8 cellular contexts compared by ENCODE assay signal in the genomic region with DNA sequence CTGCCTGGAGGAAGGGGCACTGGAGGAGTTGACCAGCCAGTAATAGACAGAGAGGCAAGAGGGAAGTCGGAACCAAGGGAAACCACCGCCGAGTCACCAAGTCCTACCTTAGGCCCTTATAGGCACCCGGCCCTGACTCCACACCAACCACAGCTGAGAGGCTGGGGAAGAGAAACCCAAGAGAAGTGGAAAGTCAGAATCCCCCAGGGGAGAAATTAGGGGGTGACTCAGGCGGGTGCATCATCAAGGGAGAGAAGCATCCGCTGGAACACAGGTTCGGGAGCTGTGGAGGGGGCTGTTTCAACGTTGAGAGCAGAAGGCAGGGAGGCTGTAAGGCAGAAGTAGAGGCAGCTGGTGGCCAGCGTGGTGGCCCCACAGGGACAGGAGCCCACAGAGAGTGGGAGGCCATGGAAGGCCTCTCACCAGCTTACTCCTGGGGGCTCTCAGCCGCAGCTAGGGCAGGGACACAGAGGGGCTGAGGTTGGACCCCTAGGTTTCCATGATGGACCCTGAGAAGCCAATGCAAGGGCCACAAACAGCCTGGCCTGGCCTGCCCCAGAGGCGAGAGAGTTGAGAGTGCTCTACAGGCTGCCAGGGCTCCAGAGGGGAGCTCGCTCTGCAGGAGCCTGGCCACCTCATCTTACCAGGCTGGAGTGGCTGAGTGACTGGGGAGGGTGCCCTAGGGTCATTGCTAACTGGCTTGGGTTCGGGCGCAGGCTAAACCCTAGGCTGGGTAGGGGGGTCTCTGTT. TPM values are rescaled to one million over a fixed set of nuclear protein-coding genes. Genes with fewer than 3 reads are reported as not detected.
DNase-seq lines count a peak whose midpoint lies in the region; ATAC-seq and TF ChIP-seq lines count a peak whose summit lies in the region.

No MANE protein-coding gene starts in this region.

- H3K27ac ChIP-seq in left lung, result peak overlapping the region; percentile 86 to 89
- H3K27ac ChIP-seq in urinary bladder (ENCODE audit: low read depth), result peak overlapping the region; percentile 79

- H3K36me3 Mint-ChIP-seq in activated naive CD4-positive, alpha-beta T cell treated with anti-CD3 and anti-CD28 coated beads for 36 hours (ENCODE audit: low read depth), result peaks cover 6% of the 10 kb centered on the region

- WGBS in urinary bladder, result 84% methylated on average over 14 of the region's 14 CpGs

- ATAC-seq in GM18517 (IDR thresholded peaks at IDR 0.05; ENCODE audit: unreplicated experiment), result peak; percentile 46
- ATAC-seq in HG03135 (IDR thresholded peaks at IDR 0.05; ENCODE audit: unreplicated experiment), result peak; percentile 59
- ATAC-seq in left lung, result peak; percentile 37

- intact Hi-C loops in activated naive CD4-positive, alpha-beta T cell treated with anti-CD3 and anti-CD28 coated beads for 36 hours (cut with micrococcal nuclease), result loop anchor here (2.0 kb wide), 1 partner anchor 35 kb away; a partner anchor contains a TSS
- intact Hi-C loops in left lung (cut with DNase I), result no loop called here

- H3K27me3 Mint-ChIP-seq in activated naive CD4-positive, alpha-beta T cell treated with anti-CD3 and anti-CD28 coated beads for 36 hours (ENCODE audit: low read depth), result peaks cover 5% of the 10 kb centered on the region

- H3K4me3 ChIP-seq in left lung (peak overlapping the region in 1 of 2 donors; percentile 99), urinary bladder (ENCODE audit: low read depth, low read length) (no peak overlapping the region)

- H3K27ac Mint-ChIP-seq in activated naive CD4-positive, alpha-beta T cell treated with anti-CD3 and anti-CD28 coated beads for 36 hours, result peak overlapping the region; percentile 26

- H3K4me1 ChIP-seq in left lung, result peaks cover 19 to 60% of the 10 kb centered on the region in 2 donors
- H3K4me1 ChIP-seq in urinary bladder (ENCODE audit: insufficient read depth), result peaks cover 8% of the 10 kb centered on the region

- H3K4me1 Mint-ChIP-seq in activated naive CD4-positive, alpha-beta T cell treated with anti-CD3 and anti-CD28 coated beads for 36 hours (ENCODE audit: low read depth), result peaks cover 34% of the 10 kb centered on the region

- H3K9me3 ChIP-seq in left lung, result no peaks in the 10 kb centered on the region

- H3K27me3 ChIP-seq in left lung, result peaks cover 5 to 22% of the 10 kb centered on the region in 2 donors

- peak overlapping the region; percentile 97 for H3K4me3 Mint-ChIP-seq in activated naive CD4-positive, alpha-beta T cell treated with anti-CD3 and anti-CD28 coated beads for 36 hours

- CTCF ChIA-PET in activated naive CD4-positive, alpha-beta T cell treated with anti-CD3 and anti-CD28 coated beads for 36 hours (lab: Charles Lee), result interaction anchor here (0.7 to 2.9 kb wide), 2 partner anchors 9 to 19 kb away, joined by 3 to 13 read pairs; no protein-coding TSS in a partner anchor

- DNase-seq in ACHN, result peak; percentile 46
- DNase-seq in activated naive CD4-positive, alpha-beta T cell treated with anti-CD3 and anti-CD28 coated beads for 36 hours, result peak; percentile 46
- no peak for DNase-seq in left lung
- no peak for DNase-seq in NCI-H345 treated with DMSO at 0.1 percent for 48 hours (lab: John Stamatoyannopoulos, UW; ENCODE audit: unreplicated experiment)
- no peak for DNase-seq in D341Med (ENCODE audit: low spot score)

- in situ Hi-C loops in ACHN (cut with HindIII; ENCODE audit: low pct_ligation_motif_present, low pct_unique_long_range_greater_than_20kb, low sequenced_read_pairs), result no loop called here

- peaks cover 0 to 19% of the 10 kb centered on the region in 2 donors for H3K36me3 ChIP-seq in left lung
- H3K36me3 ChIP-seq in urinary bladder (ENCODE audit: insufficient read depth), result no peaks in the 10 kb centered on the region

- TF ChIP-seq CTCF in left lung (IDR thresholded peaks at IDR 0.05), result no peak

- H3K9me3 Mint-ChIP-seq in activated naive CD4-positive, alpha-beta T cell treated with anti-CD3 and anti-CD28 coated beads for 36 hours, result no peaks in the 10 kb centered on the region

RNA-seq across cellular contexts. Expression of a gene that starts 1.4 kb away (rescaled TPM):
- total RNA-seq in activated naive CD4-positive, alpha-beta T cell treated with anti-CD3 and anti-CD28 coated beads for 36 hours, result 1 to 10 TPM; 6.6 to 6.7 TPM
- total RNA-seq in left lung, result 10 to 100 TPM in 1 of 2 donors, 1 to 10 TPM in 1; 8.6 to 12.6 TPM
- total RNA-seq in urinary bladder, result 5.7 TPM
- 35.0 TPM for polyA plus RNA-seq in urinary bladder

RNA-seq across cellular contexts. Expression of a gene that starts 5.0 kb away (rescaled TPM):
- total RNA-seq in activated naive CD4-positive, alpha-beta T cell treated with anti-CD3 and anti-CD28 coated beads for 36 hours, result 1 to 10 TPM; 3.8 to 4.9 TPM
- total RNA-seq in left lung (100 to 1,000 TPM; 129 to 272 TPM), urinary bladder (121 TPM)
- polyA plus RNA-seq in urinary bladder, result 1,521 TPM

RNA-seq across cellular contexts. Expression of a gene that starts 34.9 kb away (rescaled TPM):
- 10 to 100 TPM; 15.5 to 16.6 TPM for total RNA-seq in activated naive CD4-positive, alpha-beta T cell treated with anti-CD3 and anti-CD28 coated beads for 36 hours
- total RNA-seq in left lung (10 to 100 TPM; 22.7 to 26.3 TPM), urinary bladder (29.8 TPM)
- polyA plus RNA-seq in urinary bladder, result 18.1 TPM

RNA-seq across cellular contexts. Expression of a gene that starts 35.2 kb away (rescaled TPM):
- 10 to 100 TPM; 36.8 to 48.4 TPM for total RNA-seq in activated naive CD4-positive, alpha-beta T cell treated with anti-CD3 and anti-CD28 coated beads for 36 hours
- total RNA-seq in left lung (10 to 100 TPM; 35.1 to 35.6 TPM), urinary bladder (37.0 TPM)
- polyA plus RNA-seq in urinary bladder, result 52.4 TPM

Comparison
In these comparisons a context has a peak if more than half of its experiments do, and no peak if none do; other contexts are left out.
1. DNase-seq: peak in ACHN (single experiment) and activated naive CD4-positive, alpha-beta T cell treated with anti-CD3 and anti-CD28 coated beads for 36 hours (single experiment); none in left lung (0 of 2), NCI-H345 treated with DMSO at 0.1 percent for 48 hours (single experiment) and D341Med (single experiment).
2. RNA of a gene that starts 5.0 kb away (total RNA-seq): 129 to 272 TPM in left lung and 121 TPM in urinary bladder (single experiment); 3.8 to 4.9 TPM in activated naive CD4-positive, alpha-beta T cell treated with anti-CD3 and anti-CD28 coated beads for 36 hours; every median in the first group is over 10 times any median in the second.
3. Peak in every context shown above with its lines, with median percentiles within 50 percentile points of each other: ATAC-seq.